ENCODE assay signal across 8 cellular contexts in the genomic region with DNA sequence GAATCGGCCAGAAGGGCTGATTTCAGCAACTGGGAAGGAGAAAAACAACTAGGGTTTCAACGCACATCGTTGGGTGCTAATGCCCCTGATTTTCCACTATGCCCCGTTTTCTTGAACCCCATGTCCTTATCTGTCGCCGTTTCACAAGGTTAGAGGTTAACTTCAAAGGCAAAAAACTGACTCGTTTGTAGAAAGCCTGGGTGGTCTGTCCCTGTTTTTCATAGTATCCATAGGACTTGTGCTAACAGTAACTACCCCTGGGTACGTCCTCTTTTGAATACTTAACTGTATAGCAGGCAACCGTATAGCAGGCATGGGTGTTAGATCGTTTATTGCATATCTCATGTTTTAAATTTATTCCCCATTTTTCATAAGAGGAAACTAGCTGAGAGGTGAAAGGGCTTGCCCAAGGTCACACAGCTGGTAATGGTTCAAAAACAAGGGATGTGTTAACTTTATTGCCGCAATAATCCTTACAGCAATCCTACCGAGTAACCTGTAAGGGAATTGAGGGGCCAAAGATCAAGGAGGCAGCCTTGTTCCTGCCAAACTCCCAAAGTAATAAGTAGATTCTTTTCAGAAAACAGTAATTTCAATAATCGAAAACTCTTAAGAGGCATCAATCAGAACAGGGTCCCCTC. TPM values are rescaled to one million over a fixed set of nuclear protein-coding genes. Genes with fewer than 3 reads are reported as not detected.
DNase-seq lines count a peak whose midpoint lies in the region; ATAC-seq and TF ChIP-seq lines count a peak whose summit lies in the region.

No MANE protein-coding gene starts in this region.

- TF ChIP-seq CTCF in Panc1 (IDR thresholded peaks at IDR 0.05), result no peak
- TF ChIP-seq CTCF in epithelial cell of proximal tubule (conservative IDR thresholded peaks at IDR 0.05; ENCODE audit: low read depth, low read length), result no peak
- no peak for TF ChIP-seq CTCF in progenitor cell of endocrine pancreas (IDR thresholded peaks at IDR 0.05; ENCODE audit: unreplicated experiment)
- no peak for TF ChIP-seq CTCF in GM20000 (IDR thresholded peaks at IDR 0.05; ENCODE audit: extremely low read depth, missing control alignments)

- no peak overlapping the region for H3K27ac ChIP-seq in Panc1 (ENCODE audit: low read length)

- no peaks in the 10 kb centered on the region for H3K36me3 Mint-ChIP-seq in progenitor cell of endocrine pancreas (ENCODE audit: insufficient read depth)

- ATAC-seq in Panc1 (no peak), GM21723 (IDR thresholded peaks at IDR 0.05; ENCODE audit: unreplicated experiment) (no peak), GM18498 (IDR thresholded peaks at IDR 0.05; ENCODE audit: unreplicated experiment) (no peak), HG02642 (IDR thresholded peaks at IDR 0.05; ENCODE audit: poor library complexity, unreplicated experiment) (no peak)

- intact Hi-C loops in Panc1 (cut with micrococcal nuclease; ENCODE audit: unreplicated experiment), result no loop called here

- H3K27me3 ChIP-seq in Panc1 (ENCODE audit: control insufficient read depth, insufficient read depth, low read length), result peaks cover 27% of the 10 kb centered on the region

- in situ Hi-C loops in Panc1 (cut with HindIII; ENCODE audit: low pct_unique_long_range_greater_than_20kb, low sequenced_read_pairs), result no loop called here

- H3K4me3 ChIP-seq in GM08714 (ENCODE audit: low read length), result peak overlapping the region; percentile 58
- H3K4me3 ChIP-seq in Panc1 (ENCODE audit: low read depth in 2 of 2, low read length in 2 of 2), result peak overlapping the region; percentile 50 to 51
- peak overlapping the region; percentile 66 for H3K4me3 ChIP-seq in epithelial cell of proximal tubule (ENCODE audit: low read depth, low read length)

- no peaks in the 10 kb centered on the region for H3K9me3 ChIP-seq in Panc1 (ENCODE audit: control insufficient read depth, insufficient read depth, low read depth, low read length)

- H3K4me3 Mint-ChIP-seq in progenitor cell of endocrine pancreas (ENCODE audit: low read depth), result peak overlapping the region; percentile 80

- CTCF ChIA-PET in Panc1 (lab: Charles Lee), result no interaction called here

- no TSS peak for BruUV-seq in Panc1 (replicated peaks; lab: Mats Ljungman, UMichigan)

- DNase-seq in Panc1 (ENCODE audit: low read depth, low spot score), result no peak
- DNase-seq in epithelial cell of proximal tubule (ENCODE audit: low read depth), result no peak
- DNase-seq in progenitor cell of endocrine pancreas (ENCODE audit: low spot score, unreplicated experiment), result no peak
- DNase-seq in GM20000 (ENCODE audit: low spot score), result no peak

- POLR2A ChIA-PET in Panc1 (lab: Charles Lee), result no interaction called here

- peaks cover 4% of the 10 kb centered on the region; the same call in 1 of the 2 replicates for H3K4me1 ChIP-seq in Panc1 (ENCODE audit: control insufficient read depth, insufficient read depth, low read length)

- no peaks in the 10 kb centered on the region for H3K36me3 ChIP-seq in Panc1 (ENCODE audit: control insufficient read depth, insufficient read depth, low read length)

- H3K27ac Mint-ChIP-seq in progenitor cell of endocrine pancreas, result peak overlapping the region; percentile 91

- H3K9me3 Mint-ChIP-seq in progenitor cell of endocrine pancreas (ENCODE audit: low read depth), result no peaks in the 10 kb centered on the region

- peaks cover 6% of the 10 kb centered on the region for H3K27me3 Mint-ChIP-seq in progenitor cell of endocrine pancreas

- H3K4me1 Mint-ChIP-seq in progenitor cell of endocrine pancreas (ENCODE audit: low read depth), result peaks cover 22% of the 10 kb centered on the region

RNA-seq across cellular contexts. Expression of gene MGAT4A, which starts 0.9 kb away (rescaled TPM):
- total RNA-seq in Panc1 (2021; ENCODE audit: unreplicated experiment), result 4.4 TPM
- 1.2 TPM for polyA plus RNA-seq in Panc1 (2012; ENCODE audit: insufficient read length)
- 1.5 and 4.4 TPM in 2 replicates for total RNA-seq in epithelial cell of proximal tubule
- total RNA-seq in progenitor cell of endocrine pancreas, result 33.5 and 37.6 TPM in 2 replicates
